Comparison of ENCODE assay signal across 1 cellular context in genomic region chr5:143245929-143246561, GRCh38.
TF ChIP-seq lines count a peak whose summit lies in the region.

No MANE protein-coding gene starts in this region.

TF ChIP-seq in HEK293, 187 proteins besides CTCF, POLR2A, EP300 and RAD21 (continued from another document):
- peak; percentile 76 for TF ChIP-seq ZNF184 (tag by site-specific recombination; IDR thresholded peaks at IDR 0.05)
- TF ChIP-seq ZNF449 (tag by site-specific recombination; IDR thresholded peaks at IDR 0.05), result peak; percentile 25; the same call in 1 of the 2 replicates
- TF ChIP-seq PRDM10 (tag by site-specific recombination; IDR thresholded peaks at IDR 0.05), result peak; percentile 62
- peak; percentile 87 for TF ChIP-seq IKZF3 (tag by site-specific recombination; IDR thresholded peaks at IDR 0.05)
- TF ChIP-seq ZNF2 (tag by site-specific recombination; IDR thresholded peaks at IDR 0.05), result peak; percentile 54
- peak; percentile 92 for TF ChIP-seq ZEB2 (tag by site-specific recombination; IDR thresholded peaks at IDR 0.05)
